ENCODE assay signal across 10 cellular contexts in the genomic region with DNA sequence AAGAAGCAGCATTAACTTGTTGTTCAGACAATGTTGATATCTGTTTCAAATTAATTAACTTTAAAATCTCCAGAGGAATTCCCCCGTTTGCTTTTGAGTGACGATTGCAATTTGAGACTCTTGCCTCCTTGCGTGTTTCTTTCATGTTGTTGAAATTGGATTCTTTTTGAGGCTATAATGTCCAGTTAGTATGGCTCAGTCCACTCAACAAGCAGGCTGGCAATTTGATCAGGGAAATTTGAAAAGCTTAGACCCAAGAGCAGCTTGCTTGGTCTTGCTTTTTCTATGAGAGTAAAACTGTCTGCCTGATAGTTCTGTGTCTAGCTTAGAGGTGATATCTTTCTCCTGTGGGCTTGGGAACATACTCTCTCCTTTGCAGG. TPM values are rescaled to one million over a fixed set of nuclear protein-coding genes. Genes with fewer than 3 reads are reported as not detected.
DNase-seq lines count a peak whose midpoint lies in the region; ATAC-seq and TF ChIP-seq lines count a peak whose summit lies in the region.
"Had no signal": no experiment of that assay in that cellular context is flagged by ENCODE, and none has a peak within 500 bp of the region (broad histone marks: within the 10 kb centered on the region; RNA-seq: fewer than 3 reads in every experiment).

No MANE protein-coding gene starts in this region.

- no peak overlapping the region for H4K91ac ChIP-seq in H9 (ENCODE audit: insufficient read length, low read depth, low read length)

- peak overlapping the region; percentile 92 for H3K4me3 Mint-ChIP-seq in CD8-positive, alpha-beta T cell
- peak overlapping the region; percentile 94 to 99 for H3K4me3 Mint-ChIP-seq in H9
- H3K4me3 Mint-ChIP-seq in activated T-helper 2 cell treated with anti-CD3 and anti-CD28 coated beads, Interferon-gamma antibody, Interleukin-2, Interleukin-4, amounts not matched to agents 10 μg/mL and 5 μg/mL and 100 μg/mL, durations not matched to agents 14 hours and 24 hours and 36 hours (ENCODE audit: low read depth): peak overlapping the region; percentile 94

- no peak overlapping the region for H2BK20ac ChIP-seq in H9 (ENCODE audit: low read depth, low read length, poor library complexity, severe bottlenecking)

- peaks cover 4% of the 10 kb centered on the region for H3K79me1 ChIP-seq in H9 (ENCODE audit: insufficient read depth, low read depth, low read length, poor library complexity, severe bottlenecking)
- H3K79me1 ChIP-seq in mesendoderm (ENCODE audit: low read length): peaks cover 9% of the 10 kb centered on the region

- H2BK15ac ChIP-seq in H9 (ENCODE audit: low read depth, low read length): no peak overlapping the region
- H2BK15ac ChIP-seq in mesendoderm (replicated peaks; ENCODE audit: low read depth): no peak overlapping the region

- peaks cover 58% of the 10 kb centered on the region for H3K4me1 ChIP-seq in CD8-positive, alpha-beta T cell (ENCODE audit: insufficient read depth, low read length)
- H3K4me1 ChIP-seq in H9 (ENCODE audit: insufficient read depth, low read length) (peaks cover 8% of the 10 kb centered on the region), mesendoderm (ENCODE audit: control insufficient read depth, low read depth, low read length) (peaks cover 4% of the 10 kb centered on the region)

- H4K8ac ChIP-seq in H9 (replicated peaks; ENCODE audit: insufficient read length, low read depth, low read length) (no peak overlapping the region), mesendoderm (ENCODE audit: low read depth, low read length) (no peak overlapping the region)

- no peak overlapping the region for H2AK5ac ChIP-seq in H9 (ENCODE audit: insufficient read length, low read length)
- no peak overlapping the region for H2AK5ac ChIP-seq in mesendoderm (ENCODE audit: low read length)

- H2AFZ ChIP-seq in H9 (ENCODE audit: low read length): no peak overlapping the region

- no peak overlapping the region for H3K4me3 ChIP-seq in CD8-positive, alpha-beta T cell (ENCODE audit: low read depth, low read length)
- peak overlapping the region; percentile 10 for H3K4me3 ChIP-seq in mesendoderm (ENCODE audit: low read length)

- H3K18ac ChIP-seq in H9 (ENCODE audit: insufficient read length, low read depth, low read length) (no peak overlapping the region), mesendoderm (ENCODE audit: low read length) (no peak overlapping the region)

- TF ChIP-seq CTCF in CD8-positive, alpha-beta T cell (IDR thresholded peaks at IDR 0.05): no peak
- no peak for TF ChIP-seq CTCF in H9 (conservative IDR thresholded peaks at IDR 0.05)

- H3K36me3 Mint-ChIP-seq in CD8-positive, alpha-beta T cell: peaks cover 30% of the 10 kb centered on the region
- peaks cover 22 to 47% (median 42%) of the 10 kb centered on the region in 3 experiments for H3K36me3 Mint-ChIP-seq in H9 (ENCODE audit: insufficient read depth in 1 of 3, low read depth in 3 of 3)
- peaks cover 55% of the 10 kb centered on the region for H3K36me3 Mint-ChIP-seq in activated T-helper 2 cell treated with anti-CD3 and anti-CD28 coated beads, Interferon-gamma antibody, Interleukin-2, Interleukin-4, amounts not matched to agents 10 μg/mL and 5 μg/mL and 100 μg/mL, durations not matched to agents 14 hours and 24 hours and 36 hours (ENCODE audit: low read depth)

- no peak overlapping the region for H3K23ac ChIP-seq in H9 (ENCODE audit: insufficient read length, low read depth, low read length)
- H3K23ac ChIP-seq in mesendoderm (ENCODE audit: low read length): no peak overlapping the region

- no peaks in the 10 kb centered on the region for H3K9me3 Mint-ChIP-seq in CD8-positive, alpha-beta T cell
- no peaks in the 10 kb centered on the region for H3K9me3 Mint-ChIP-seq in H9
- no peaks in the 10 kb centered on the region for H3K9me3 Mint-ChIP-seq in activated T-helper 2 cell treated with anti-CD3 and anti-CD28 coated beads, Interferon-gamma antibody, Interleukin-2, Interleukin-4, amounts not matched to agents 10 μg/mL and 5 μg/mL and 100 μg/mL, durations not matched to agents 14 hours and 24 hours and 36 hours

- H3K14ac ChIP-seq in H9 (ENCODE audit: insufficient read depth, low read length): no peak overlapping the region

- H3K56ac ChIP-seq in H9 (ENCODE audit: insufficient read length, low read depth, low read length) (no peak overlapping the region), mesendoderm (ENCODE audit: low read length) (peak overlapping the region; percentile 82)

- peaks cover 42% of the 10 kb centered on the region; the same call in 1 of the 2 replicates for H3K79me2 ChIP-seq in H9 (ENCODE audit: insufficient read depth, low read length)
- peaks cover 60% of the 10 kb centered on the region for H3K79me2 ChIP-seq in mesendoderm (ENCODE audit: control insufficient read depth, insufficient read depth, low read length)

- CTCF ChIA-PET in CD8-positive, alpha-beta T cell (lab: Charles Lee): no interaction called here

- H3K9ac ChIP-seq in H9 (ENCODE audit: extremely low read depth, insufficient read length, low read length) (peak overlapping the region; percentile 76), mesendoderm (ENCODE audit: low read length) (peak overlapping the region; percentile 66)

- no peak overlapping the region for H4K5ac ChIP-seq in H9 (ENCODE audit: insufficient read length, low read depth, low read length)
- H4K5ac ChIP-seq in mesendoderm (ENCODE audit: low read length): no peak overlapping the region

- no peak for DNase-seq in CD8-positive, alpha-beta T cell
- no peak for DNase-seq in H9
- no peak for DNase-seq in activated T-helper 2 cell treated with anti-CD3 and anti-CD28 coated beads, Interferon-gamma antibody, Interleukin-2, Interleukin-4, amounts not matched to agents 10 μg/mL and 5 μg/mL and 100 μg/mL, durations not matched to agents 14 hours and 24 hours and 36 hours (ENCODE audit: low spot score)
- no peak for DNase-seq in mesendoderm
- no peak for DNase-seq in OCI-M2 (lab: John Stamatoyannopoulos, UW; ENCODE audit: unreplicated experiment)
- DNase-seq: islet precursor cell had no signal

- intact Hi-C loops in CD8-positive, alpha-beta T cell (cut with DNase I, micrococcal nuclease): loop anchor here (1.0 to 10.0 kb wide), 9 partner anchors 56 to 1300 kb away; partner anchors contain the start of genes PML (in 2 of the 2), SIN3A (in 2 of the 2), MAN2C1 (in 1 of the 2) and STOML1 (in 1 of the 2)
- intact Hi-C loops in activated T-helper 2 cell treated with anti-CD3 and anti-CD28 coated beads, Interferon-gamma antibody, Interleukin-2, Interleukin-4, amounts not matched to agents 10 μg/mL and 5 μg/mL and 100 μg/mL, durations not matched to agents 14 hours and 24 hours and 36 hours (cut with micrococcal nuclease): loop anchor here (2.0 to 5.0 kb wide), 4 partner anchors 244 to 909 kb away; partner anchors contain the start of genes COX5A, PML and SIN3A

- H3K36me3 ChIP-seq in CD8-positive, alpha-beta T cell (ENCODE audit: insufficient read depth, low read length): no peaks in the 10 kb centered on the region
- H3K36me3 ChIP-seq in mesendoderm (ENCODE audit: control insufficient read depth, insufficient read depth, low read length): peaks cover 6% of the 10 kb centered on the region

- peak overlapping the region; percentile 98 for H3K4me2 ChIP-seq in H9 (ENCODE audit: insufficient read depth, insufficient read length, low read length)
- peak overlapping the region; percentile 52 for H3K4me2 ChIP-seq in mesendoderm (ENCODE audit: low read length)

- POLR2A ChIA-PET in CD8-positive, alpha-beta T cell (lab: Charles Lee): no interaction called here

- no peaks in the 10 kb centered on the region for H4K20me1 ChIP-seq in H9 (ENCODE audit: control insufficient read depth, insufficient read depth, insufficient read length)

- no peak overlapping the region for H3K27ac ChIP-seq in CD8-positive, alpha-beta T cell (ENCODE audit: low read depth, low read length)
- H3K27ac ChIP-seq in H9 (ENCODE audit: insufficient read length, low read depth, low read length) (no peak overlapping the region), mesendoderm (ENCODE audit: low read depth, low read length) (no peak overlapping the region)
- H3K27ac ChIP-seq: RWPE1 had no signal

- H3T11ph ChIP-seq in H9 (ENCODE audit: low read length): no peak overlapping the region

- H3K4ac ChIP-seq in H9 (ENCODE audit: low read depth, low read length): no peak overlapping the region
- H3K4ac ChIP-seq in mesendoderm (ENCODE audit: low read depth, low read length): no peak overlapping the region

- peaks cover 17% of the 10 kb centered on the region for H3K23me2 ChIP-seq in H9 (ENCODE audit: insufficient read length, low read depth, low read length, poor library complexity, severe bottlenecking)

- H3K27me3 Mint-ChIP-seq in CD8-positive, alpha-beta T cell (ENCODE audit: low read depth): no peaks in the 10 kb centered on the region
- no peaks in the 10 kb centered on the region for H3K27me3 Mint-ChIP-seq in H9 (ENCODE audit: low read depth)
- H3K27me3 Mint-ChIP-seq in activated T-helper 2 cell treated with anti-CD3 and anti-CD28 coated beads, Interferon-gamma antibody, Interleukin-2, Interleukin-4, amounts not matched to agents 10 μg/mL and 5 μg/mL and 100 μg/mL, durations not matched to agents 14 hours and 24 hours and 36 hours (ENCODE audit: low read depth): no peaks in the 10 kb centered on the region

- H2BK5ac ChIP-seq in H9 (ENCODE audit: insufficient read length, low read length) (no peak overlapping the region), mesendoderm (ENCODE audit: low read length) (no peak overlapping the region)

- H2BK120ac ChIP-seq in H9 (ENCODE audit: low read depth, low read length, poor library complexity, severe bottlenecking) (no peak overlapping the region), mesendoderm (ENCODE audit: low read depth, low read length) (no peak overlapping the region)

- no peaks in the 10 kb centered on the region for H3K9me3 ChIP-seq in CD8-positive, alpha-beta T cell (ENCODE audit: low read length)
- no peaks in the 10 kb centered on the region for H3K9me3 ChIP-seq in H9 (ENCODE audit: control insufficient read depth, low read depth, low read length)

- WGBS in H9 (ENCODE audit: extremely low coverage, insufficient read length, low lambda C conversion rate): no CpG with 5 or more reads among the region's 3 CpGs
- WGBS in mesendoderm (ENCODE audit: extremely low coverage, insufficient coverage, low lambda C conversion rate): no CpG with 5 or more reads among the region's 3 CpGs

- no peak for ATAC-seq in CD8-positive, alpha-beta T cell
- ATAC-seq in HG03469 (IDR thresholded peaks at IDR 0.05; ENCODE audit: unreplicated experiment) (no peak), HG02610 (IDR thresholded peaks at IDR 0.05; ENCODE audit: unreplicated experiment) (no peak), HG02759 (IDR thresholded peaks at IDR 0.05; ENCODE audit: unreplicated experiment) (no peak)

- no peaks in the 10 kb centered on the region for H3K27me3 ChIP-seq in CD8-positive, alpha-beta T cell (ENCODE audit: insufficient read depth, low read length)
- no peaks in the 10 kb centered on the region for H3K27me3 ChIP-seq in H9 (ENCODE audit: insufficient read depth, low read length)
- H3K27me3 ChIP-seq in mesendoderm (ENCODE audit: insufficient read depth, low read length, poor library complexity): no peaks in the 10 kb centered on the region

- no peak overlapping the region for H2BK12ac ChIP-seq in H9 (ENCODE audit: insufficient read length, low read depth, low read length)

- H3K27ac Mint-ChIP-seq in CD8-positive, alpha-beta T cell: peak overlapping the region; percentile 90
- H3K27ac Mint-ChIP-seq in H9: peak overlapping the region in 2 of 3 experiments; percentile 19 to 79; a peak in 2 of 7 replicates
- H3K27ac Mint-ChIP-seq in activated T-helper 2 cell treated with anti-CD3 and anti-CD28 coated beads, Interferon-gamma antibody, Interleukin-2, Interleukin-4, amounts not matched to agents 10 μg/mL and 5 μg/mL and 100 μg/mL, durations not matched to agents 14 hours and 24 hours and 36 hours: no peak overlapping the region

- H3K4me1 Mint-ChIP-seq in CD8-positive, alpha-beta T cell (ENCODE audit: low read depth): peaks cover 75% of the 10 kb centered on the region
- H3K4me1 Mint-ChIP-seq in H9: peaks cover 41 to 43% of the 10 kb centered on the region in 2 experiments
- peaks cover 60% of the 10 kb centered on the region for H3K4me1 Mint-ChIP-seq in activated T-helper 2 cell treated with anti-CD3 and anti-CD28 coated beads, Interferon-gamma antibody, Interleukin-2, Interleukin-4, amounts not matched to agents 10 μg/mL and 5 μg/mL and 100 μg/mL, durations not matched to agents 14 hours and 24 hours and 36 hours (ENCODE audit: low read depth)

RNA-seq across cellular contexts. Expression of gene ARID3B, which starts 2.0 kb away (rescaled TPM):
- 10 to 100 TPM; 35.2 to 38.7 TPM for total RNA-seq in CD8-positive, alpha-beta T cell
- total RNA-seq in H9 (2021): 101 and 110 TPM in 2 replicates
- total RNA-seq in activated T-helper 2 cell treated with anti-CD3 and anti-CD28 coated beads, Interferon-gamma antibody, Interleukin-2, Interleukin-4, amounts not matched to agents 10 μg/mL and 5 μg/mL and 100 μg/mL, durations not matched to agents 14 hours and 24 hours and 36 hours: 35.6 and 41.2 TPM in 2 replicates
- 99.9 TPM for polyA plus RNA-seq in mesendoderm (2013, experiment 1 of 2)
- 98.8 TPM for polyA plus RNA-seq in mesendoderm (2013, experiment 2 of 2)
